Comparison of ENCODE assay signal across 8 cellular contexts in genomic region chr11:124724854-124725718, GRCh38. TPM values are rescaled to one million over a fixed set of nuclear protein-coding genes. Genes with fewer than 3 reads are reported as not detected.
DNase-seq lines count a peak whose midpoint lies in the region; ATAC-seq and TF ChIP-seq lines count a peak whose summit lies in the region.

No MANE protein-coding gene starts in this region.

- peak overlapping the region; percentile 63 for H3K4me3 Mint-ChIP-seq in Caco-2 (ENCODE audit: unreplicated experiment)

- peaks cover 6% of the 10 kb centered on the region for H3K27me3 Mint-ChIP-seq in Caco-2 (ENCODE audit: insufficient read depth, unreplicated experiment)

- CTCF ChIA-PET in Caco-2 (lab: Charles Lee), result interaction anchor here (0.7 to 1.6 kb wide), 9 partner anchors 9 to 151 kb away, joined by 3 to 12 read pairs (median 3); partner anchors contain the start of gene NRGN

- ATAC-seq in GM21381 (IDR thresholded peaks at IDR 0.05; ENCODE audit: unreplicated experiment) (peak; percentile 97), HG03565 (IDR thresholded peaks at IDR 0.05; ENCODE audit: unreplicated experiment) (peak; percentile 90), left cardiac atrium (peak; percentile 52 to 67)

- DNase-seq in Caco-2 (peak; percentile 67 to 76), left cardiac atrium (no peak), NCI-H1105 treated with DMSO at 0.1 percent for 48 hours (lab: John Stamatoyannopoulos, UW) (no peak), activated gamma-delta T cell (lab: John Stamatoyannopoulos, UW) (no peak), islet precursor cell (no peak)
- no peak for DNase-seq in activated CD8-positive, alpha-beta memory T cell treated with anti-CD3 and anti-CD28 coated beads, Interleukin-2, amount 50 U/mL, for 4 hours

- H3K27me3 ChIP-seq in Caco-2 (replicated peaks; ENCODE audit: control insufficient read depth, insufficient read depth, low read length), result no peaks in the 10 kb centered on the region

- TF ChIP-seq CTCF in Caco-2 (IDR thresholded peaks at IDR 0.05; ENCODE audit: insufficient read depth in 1 of 2, low read depth in 1 of 2, low read length in 1 of 2, severe bottlenecking in 1 of 2, unreplicated experiment in 1 of 2), result no peak

- no peaks in the 10 kb centered on the region for H3K9me3 Mint-ChIP-seq in Caco-2 (ENCODE audit: unreplicated experiment)

- H3K36me3 Mint-ChIP-seq in Caco-2 (ENCODE audit: insufficient read depth, unreplicated experiment), result no peaks in the 10 kb centered on the region

- H3K27ac Mint-ChIP-seq in Caco-2 (ENCODE audit: unreplicated experiment), result peak overlapping the region; percentile 7

- H3K9me3 ChIP-seq in Caco-2, result no peaks in the 10 kb centered on the region

- no peaks in the 10 kb centered on the region for H3K36me3 ChIP-seq in Caco-2 (ENCODE audit: control insufficient read depth, insufficient read depth, low read length)

- BruUV-seq in Caco-2 (replicated peaks; lab: Mats Ljungman, UMichigan), result no TSS peak

- POLR2A ChIA-PET in Caco-2 (lab: Charles Lee), result interaction anchor here (0.5 to 0.7 kb wide), 3 partner anchors 21 to 65 kb away, joined by 3 to 20 read pairs (median 5); no protein-coding TSS in a partner anchor

- H3K4me1 ChIP-seq in Caco-2, result peaks cover 15% of the 10 kb centered on the region

- H3K4me3 ChIP-seq in Caco-2 (ENCODE audit: low read depth, low read length), result no peak overlapping the region

- peaks cover 17% of the 10 kb centered on the region for H3K4me1 Mint-ChIP-seq in Caco-2 (ENCODE audit: low read depth, unreplicated experiment)

- intact Hi-C loops in Caco-2 (cut with micrococcal nuclease; ENCODE audit: unreplicated experiment) (loop anchor here (1.0 kb wide), 4 partner anchors 14 to 81 kb away; partner anchors contain the start of gene NRGN), left cardiac atrium (cut with DNase I) (no loop called here)

RNA-seq across cellular contexts. Expression of gene NRGN, which starts 14.7 kb away (rescaled TPM):
- total RNA-seq in Caco-2 (2022), result 5.7 and 7.8 TPM in 2 replicates
- total RNA-seq in left cardiac atrium, result 1 to 10 TPM; 6.6 to 8.2 TPM

RNA-seq across cellular contexts. Expression of gene VSIG2, which starts 27.0 kb away (rescaled TPM):
- total RNA-seq in Caco-2 (2022) (0.28 TPM in 1 of 2 replicates, not detected in the other), left cardiac atrium (1 to 10 TPM in 1 of 2 donors, under 1 TPM in 1; 0.88 to 1.8 TPM)

RNA-seq across cellular contexts. Expression of gene ESAM, which starts 37.0 kb away (rescaled TPM):
- total RNA-seq in Caco-2 (2022) (5.3 and 6.1 TPM in 2 replicates), left cardiac atrium (10 to 100 TPM; 41.6 to 67.2 TPM)

RNA-seq across cellular contexts. Expression of gene SPA17, which starts 51.4 kb away (rescaled TPM):
- total RNA-seq in Caco-2 (2022) (3.7 and 4.2 TPM in 2 replicates), left cardiac atrium (1 to 10 TPM; 3.5 to 4.0 TPM)

RNA-seq across cellular contexts. Expression of gene SIAE, which starts 51.5 kb away (rescaled TPM):
- total RNA-seq in Caco-2 (2022), result 33.7 and 34.1 TPM in 2 replicates
- total RNA-seq in left cardiac atrium, result 10 to 100 TPM; 40.4 to 41.0 TPM

Comparison
In these comparisons a context has a peak if more than half of its experiments do, and no peak if none do; other contexts are left out.
1. DNase-seq: peak in Caco-2 (2 of 2); none in left cardiac atrium (single experiment), NCI-H1105 treated with DMSO at 0.1 percent for 48 hours (single experiment), activated gamma-delta T cell (single experiment), activated CD8-positive, alpha-beta memory T cell treated with anti-CD3 and anti-CD28 coated beads, Interleukin-2, amount 50 U/mL, for 4 hours (single experiment) and islet precursor cell (single experiment).
2. Peak in every context shown above with its lines, with median percentiles within 50 percentile points of each other: ATAC-seq.